18 cellular contexts compared by ENCODE assay signal in genomic region chr20:48729538-48729937, GRCh38.
DNase-seq lines count a peak whose midpoint lies in the region; ATAC-seq and TF ChIP-seq lines count a peak whose summit lies in the region.
"Had no signal": no experiment of that assay in that cellular context is flagged by ENCODE, and none has a peak within 500 bp of the region (broad histone marks: within the 10 kb centered on the region; RNA-seq: fewer than 3 reads in every experiment).

No MANE protein-coding gene starts in this region.

- peaks cover 76% of the 10 kb centered on the region for H3K36me3 Mint-ChIP-seq in stimulated activated naive CD8-positive, alpha-beta T cell treated with anti-CD3 and anti-CD28 coated beads, Interleukin-15, Interleukin-2, amounts not matched to agents 100 ng/mL and 50 ng/mL, for 24 hours (ENCODE audit: low read depth)
- H3K36me3 Mint-ChIP-seq in activated naive CD8-positive, alpha-beta T cell = peaks cover 19% of the 10 kb centered on the region
- H3K36me3 Mint-ChIP-seq in immature natural killer cell = peaks cover 33 to 74% (median 43%) of the 10 kb centered on the region in 3 donors

- no peaks in the 10 kb centered on the region for H3K9me3 Mint-ChIP-seq in stimulated activated naive CD8-positive, alpha-beta T cell treated with anti-CD3 and anti-CD28 coated beads, Interleukin-15, Interleukin-2, amounts not matched to agents 100 ng/mL and 50 ng/mL, for 24 hours
- no peaks in the 10 kb centered on the region for H3K9me3 Mint-ChIP-seq in activated naive CD8-positive, alpha-beta T cell (ENCODE audit: low read depth)
- H3K9me3 Mint-ChIP-seq in immature natural killer cell = no peaks in the 10 kb centered on the region

- TF ChIP-seq POLR2A in tibial nerve (IDR thresholded peaks at IDR 0.05) = no peak

- H3K4me1 Mint-ChIP-seq in stimulated activated naive CD8-positive, alpha-beta T cell treated with anti-CD3 and anti-CD28 coated beads, Interleukin-15, Interleukin-2, amounts not matched to agents 100 ng/mL and 50 ng/mL, for 24 hours (ENCODE audit: low read depth) = peaks cover 43% of the 10 kb centered on the region
- peaks cover 26% of the 10 kb centered on the region for H3K4me1 Mint-ChIP-seq in activated naive CD8-positive, alpha-beta T cell (ENCODE audit: low read depth)
- peaks cover 89 to 93% of the 10 kb centered on the region in 2 donors for H3K4me1 Mint-ChIP-seq in immature natural killer cell

- no peak for TF ChIP-seq EP300 in tibial nerve (IDR thresholded peaks at IDR 0.05)

- WGBS in tibial nerve, 2 donors = 80 to 83% methylated on average over 6 of the region's 6 CpGs

- H3K4me3 Mint-ChIP-seq in stimulated activated naive CD8-positive, alpha-beta T cell treated with anti-CD3 and anti-CD28 coated beads, Interleukin-15, Interleukin-2, amounts not matched to agents 100 ng/mL and 50 ng/mL, for 24 hours = no peak overlapping the region
- no peak overlapping the region for H3K4me3 Mint-ChIP-seq in activated naive CD8-positive, alpha-beta T cell
- peak overlapping the region; percentile 55 to 84 (median 75) for H3K4me3 Mint-ChIP-seq in immature natural killer cell

- no peak for ATAC-seq in stimulated activated naive CD8-positive, alpha-beta T cell treated with anti-CD3 and anti-CD28 coated beads, Interleukin-15, Interleukin-2, amounts not matched to agents 100 U/mL and 50 U/mL, for 24 hours
- ATAC-seq in HG03378 (IDR thresholded peaks at IDR 0.05; ENCODE audit: unreplicated experiment) = no peak
- ATAC-seq in GM18517 (IDR thresholded peaks at IDR 0.05; ENCODE audit: unreplicated experiment) = no peak
- ATAC-seq: body of pancreas, gastrocnemius medialis, left lung, right lobe of liver had no signal

- peaks cover 0 to 19% (median 0%) of the 10 kb centered on the region in 3 donors for H3K36me3 ChIP-seq in tibial nerve
- H3K36me3 ChIP-seq: gastrocnemius medialis, ovary, right lobe of liver, vagina had no signal

- TF ChIP-seq CTCF in tibial nerve (IDR thresholded peaks at IDR 0.05) = no peak

- H3K4me3 ChIP-seq in tibial nerve = no peak overlapping the region
- H3K4me3 ChIP-seq: body of pancreas, gastrocnemius medialis, left lung, ovary, right lobe of liver, vagina had no signal

- peak overlapping the region; percentile 60 for H3K27ac Mint-ChIP-seq in stimulated activated naive CD8-positive, alpha-beta T cell treated with anti-CD3 and anti-CD28 coated beads, Interleukin-15, Interleukin-2, amounts not matched to agents 100 ng/mL and 50 ng/mL, for 24 hours
- H3K27ac Mint-ChIP-seq in activated naive CD8-positive, alpha-beta T cell = peak overlapping the region; percentile 70
- H3K27ac Mint-ChIP-seq in immature natural killer cell = peak overlapping the region; percentile 78 to 93 (median 82)

- peaks cover 0 to 78% (median 29%) of the 10 kb centered on the region in 4 donors for H3K4me1 ChIP-seq in tibial nerve
- H3K4me1 ChIP-seq: body of pancreas, right lobe of liver, vagina had no signal

- DNase-seq in stimulated activated naive CD8-positive, alpha-beta T cell treated with anti-CD3 and anti-CD28 coated beads, Interleukin-15, Interleukin-2, amounts not matched to agents 100 U/mL and 50 U/mL, for 24 hours = no peak
- DNase-seq in immature natural killer cell (peak in 2 of 3 donors; percentile 40 to 47), tibial nerve (ENCODE audit: low spot score in 2 of 2) (no peak), DMS79 treated with DMSO at 0.1 percent for 48 hours (lab: John Stamatoyannopoulos, UW) (no peak)
- DNase-seq: activated gamma-delta T cell, body of pancreas, erythroblast, gastrocnemius medialis, NCI-H2029, ovary, right lobe of liver, SW 1271 had no signal

- no peaks in the 10 kb centered on the region for H3K27me3 Mint-ChIP-seq in stimulated activated naive CD8-positive, alpha-beta T cell treated with anti-CD3 and anti-CD28 coated beads, Interleukin-15, Interleukin-2, amounts not matched to agents 100 ng/mL and 50 ng/mL, for 24 hours
- H3K27me3 Mint-ChIP-seq in activated naive CD8-positive, alpha-beta T cell = no peaks in the 10 kb centered on the region
- peaks cover 0 to 24% (median 2%) of the 10 kb centered on the region in 3 donors for H3K27me3 Mint-ChIP-seq in immature natural killer cell (ENCODE audit: low read depth in 3 of 3)

- H3K27me3 ChIP-seq in tibial nerve = no peaks in the 10 kb centered on the region
- H3K27me3 ChIP-seq: body of pancreas, gastrocnemius medialis, left lung, ovary, right lobe of liver, vagina had no signal

- H3K27ac ChIP-seq in tibial nerve = peak overlapping the region; percentile 51 to 87 (median 72)
- H3K27ac ChIP-seq: body of pancreas, gastrocnemius medialis, left lung, ovary, right lobe of liver, vagina had no signal

- no peaks in the 10 kb centered on the region for H3K9me3 ChIP-seq in tibial nerve
- H3K9me3 ChIP-seq: body of pancreas, gastrocnemius medialis, left lung, ovary, right lobe of liver, vagina had no signal

Comparison
In these comparisons a context has a peak if more than half of its experiments do, and no peak if none do; other contexts are left out.
1. H3K4me3 Mint-ChIP-seq: peak in immature natural killer cell (5 of 5); none in stimulated activated naive CD8-positive, alpha-beta T cell treated with anti-CD3 and anti-CD28 coated beads, Interleukin-15, Interleukin-2, amounts not matched to agents 100 ng/mL and 50 ng/mL, for 24 hours (single experiment) and activated naive CD8-positive, alpha-beta T cell (single experiment).
2. DNase-seq: peak in immature natural killer cell (2 of 3); none in stimulated activated naive CD8-positive, alpha-beta T cell treated with anti-CD3 and anti-CD28 coated beads, Interleukin-15, Interleukin-2, amounts not matched to agents 100 U/mL and 50 U/mL, for 24 hours (single experiment), tibial nerve (0 of 2) and DMS79 treated with DMSO at 0.1 percent for 48 hours (single experiment).
3. Peak in every context shown above with its lines, with median percentiles within 50 percentile points of each other: H3K27ac Mint-ChIP-seq.